Comparison of ENCODE assay signal across 21 cellular contexts in the genomic region with DNA sequence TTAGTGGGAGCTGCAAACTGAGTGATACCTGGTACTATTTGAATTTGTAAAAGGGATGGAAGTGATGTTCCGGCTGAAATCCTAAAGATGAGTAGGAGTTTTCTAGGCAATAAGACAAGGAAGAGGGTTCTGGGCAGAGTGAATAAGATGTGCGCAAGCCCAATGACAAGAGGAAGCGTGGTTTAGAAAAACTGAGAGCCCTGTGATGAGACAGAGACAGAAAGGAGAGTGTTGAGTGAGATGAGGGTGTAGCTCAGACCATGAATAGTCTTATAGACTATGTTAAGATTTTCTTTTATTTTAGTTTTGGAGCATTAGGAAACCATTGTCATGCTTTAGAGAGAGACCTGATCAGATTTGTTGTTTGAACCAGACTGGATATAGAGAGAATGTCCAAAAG. TPM values are rescaled to one million over a fixed set of nuclear protein-coding genes. Genes with fewer than 3 reads are reported as not detected.
DNase-seq lines count a peak whose midpoint lies in the region; ATAC-seq and TF ChIP-seq lines count a peak whose summit lies in the region.
"Had no signal": no experiment of that assay in that cellular context is flagged by ENCODE, and none has a peak within 500 bp of the region (broad histone marks: within the 10 kb centered on the region; RNA-seq: fewer than 3 reads in every experiment).

No MANE protein-coding gene starts in this region.

- peaks cover 46% of the 10 kb centered on the region for H3K36me3 Mint-ChIP-seq in activated CD8-positive, alpha-beta memory T cell treated with anti-CD3 and anti-CD28 coated beads, Interleukin-2, amount 10 ng/mL, durations not matched to agents 7 days and 5 days
- H3K36me3 Mint-ChIP-seq in CD8-positive, alpha-beta T cell, result no peaks in the 10 kb centered on the region
- H3K36me3 Mint-ChIP-seq in activated T-helper 1 cell treated with anti-CD3 and anti-CD28 coated beads, Interleukin-12 subunit alpha, Interleukin-12 subunit beta, Interleukin-2, Interleukin-4 antibody, amounts not matched to agents 30 ng/mL and 10 ng/mL and 1 ng/mL, durations not matched to agents 14 hours and 24 hours and 36 hours (ENCODE audit: low read depth), result peaks cover 38% of the 10 kb centered on the region
- H3K36me3 Mint-ChIP-seq in naive thymus-derived CD8-positive, alpha-beta T cell, result peaks cover 0 to 10% (median 10%) of the 10 kb centered on the region in 3 donors

- no peaks in the 10 kb centered on the region for H3K27me3 ChIP-seq in CD8-positive, alpha-beta T cell (ENCODE audit: insufficient read depth, low read length)
- H3K27me3 ChIP-seq: breast epithelium, stomach, thyroid gland had no signal

- POLR2A ChIA-PET in CD8-positive, alpha-beta T cell (lab: Charles Lee), result no interaction called here
- POLR2A ChIA-PET in naive thymus-derived CD8-positive, alpha-beta T cell (lab: Charles Lee), result no interaction called here
- POLR2A ChIA-PET in GM10248 (lab: Yijun Ruan, JAX), result no interaction called here

- no peaks in the 10 kb centered on the region for H3K9me3 Mint-ChIP-seq in activated CD8-positive, alpha-beta memory T cell treated with anti-CD3 and anti-CD28 coated beads, Interleukin-2, amount 10 ng/mL, durations not matched to agents 7 days and 5 days (ENCODE audit: low read depth)
- peaks cover 2% of the 10 kb centered on the region for H3K9me3 Mint-ChIP-seq in CD8-positive, alpha-beta T cell
- H3K9me3 Mint-ChIP-seq in activated T-helper 1 cell treated with anti-CD3 and anti-CD28 coated beads, Interleukin-12 subunit alpha, Interleukin-12 subunit beta, Interleukin-2, Interleukin-4 antibody, amounts not matched to agents 30 ng/mL and 10 ng/mL and 1 ng/mL, durations not matched to agents 14 hours and 24 hours and 36 hours, result peaks cover 15% of the 10 kb centered on the region
- peaks cover 0 to 6% (median 0%) of the 10 kb centered on the region in 9 donors for H3K9me3 Mint-ChIP-seq in naive thymus-derived CD8-positive, alpha-beta T cell
- H3K9me3 Mint-ChIP-seq: H9 had no signal

- TF ChIP-seq CTCF in CD8-positive, alpha-beta T cell (IDR thresholded peaks at IDR 0.05), result no peak
- no peak for TF ChIP-seq CTCF in GM10248 (IDR thresholded peaks at IDR 0.05; ENCODE audit: control extremely low read depth, extremely low read depth, low read depth, missing control alignments)

- no peaks in the 10 kb centered on the region for H3K9me3 ChIP-seq in CD8-positive, alpha-beta T cell (ENCODE audit: low read length)
- H3K9me3 ChIP-seq: breast epithelium, stomach, thyroid gland had no signal

- intact Hi-C loops in CD8-positive, alpha-beta T cell (cut with DNase I, micrococcal nuclease), result no loop called here
- intact Hi-C loops in activated T-helper 1 cell treated with anti-CD3 and anti-CD28 coated beads, Interleukin-12 subunit alpha, Interleukin-12 subunit beta, Interleukin-2, Interleukin-4 antibody, amounts not matched to agents 30 ng/mL and 10 ng/mL and 1 ng/mL, durations not matched to agents 14 hours and 24 hours and 36 hours (cut with micrococcal nuclease), result loop anchor here (1.0 to 5.0 kb wide), 9 partner anchors 17 to 522 kb away; a partner anchor contains a TSS

- H3K36me3 ChIP-seq in CD8-positive, alpha-beta T cell (ENCODE audit: insufficient read depth, low read length), result no peaks in the 10 kb centered on the region
- H3K36me3 ChIP-seq: breast epithelium, stomach, thyroid gland had no signal

- ATAC-seq in activated CD8-positive, alpha-beta memory T cell treated with anti-CD3 and anti-CD28 coated beads, Interleukin-2, amount 10 ng/mL, durations not matched to agents 7 days and 5 days, result peak; percentile 55
- ATAC-seq in CD8-positive, alpha-beta T cell, result no peak
- no peak for ATAC-seq in naive thymus-derived CD8-positive, alpha-beta T cell
- ATAC-seq in GM19397 (IDR thresholded peaks at IDR 0.05; ENCODE audit: unreplicated experiment), result no peak
- ATAC-seq: PC-3, SK-N-SH treated with all-trans-retinoic acid at 6 μM for 48 hours had no signal

- no peaks in the 10 kb centered on the region for H3K27me3 Mint-ChIP-seq in activated CD8-positive, alpha-beta memory T cell treated with anti-CD3 and anti-CD28 coated beads, Interleukin-2, amount 10 ng/mL, durations not matched to agents 7 days and 5 days
- no peaks in the 10 kb centered on the region for H3K27me3 Mint-ChIP-seq in CD8-positive, alpha-beta T cell (ENCODE audit: low read depth)
- no peaks in the 10 kb centered on the region for H3K27me3 Mint-ChIP-seq in activated T-helper 1 cell treated with anti-CD3 and anti-CD28 coated beads, Interleukin-12 subunit alpha, Interleukin-12 subunit beta, Interleukin-2, Interleukin-4 antibody, amounts not matched to agents 30 ng/mL and 10 ng/mL and 1 ng/mL, durations not matched to agents 14 hours and 24 hours and 36 hours (ENCODE audit: insufficient read depth)
- no peaks in the 10 kb centered on the region for H3K27me3 Mint-ChIP-seq in naive thymus-derived CD8-positive, alpha-beta T cell
- H3K27me3 Mint-ChIP-seq: IgD-negative memory B cell had no signal

- H3K4me1 Mint-ChIP-seq in activated CD8-positive, alpha-beta memory T cell treated with anti-CD3 and anti-CD28 coated beads, Interleukin-2, amount 10 ng/mL, durations not matched to agents 7 days and 5 days, result peaks cover 80% of the 10 kb centered on the region
- peaks cover 74% of the 10 kb centered on the region for H3K4me1 Mint-ChIP-seq in CD8-positive, alpha-beta T cell (ENCODE audit: low read depth)
- peaks cover 100% of the 10 kb centered on the region for H3K4me1 Mint-ChIP-seq in activated T-helper 1 cell treated with anti-CD3 and anti-CD28 coated beads, Interleukin-12 subunit alpha, Interleukin-12 subunit beta, Interleukin-2, Interleukin-4 antibody, amounts not matched to agents 30 ng/mL and 10 ng/mL and 1 ng/mL, durations not matched to agents 14 hours and 24 hours and 36 hours (ENCODE audit: low read depth)
- peaks cover 23 to 69% (median 64%) of the 10 kb centered on the region in 4 donors for H3K4me1 Mint-ChIP-seq in naive thymus-derived CD8-positive, alpha-beta T cell

- peak overlapping the region; percentile 4 for H3K4me3 Mint-ChIP-seq in activated CD8-positive, alpha-beta memory T cell treated with anti-CD3 and anti-CD28 coated beads, Interleukin-2, amount 10 ng/mL, durations not matched to agents 7 days and 5 days
- H3K4me3 Mint-ChIP-seq in CD8-positive, alpha-beta T cell, result no peak overlapping the region
- peak overlapping the region; percentile 63 for H3K4me3 Mint-ChIP-seq in activated T-helper 1 cell treated with anti-CD3 and anti-CD28 coated beads, Interleukin-12 subunit alpha, Interleukin-12 subunit beta, Interleukin-2, Interleukin-4 antibody, amounts not matched to agents 30 ng/mL and 10 ng/mL and 1 ng/mL, durations not matched to agents 14 hours and 24 hours and 36 hours
- H3K4me3 Mint-ChIP-seq in naive thymus-derived CD8-positive, alpha-beta T cell, result peak overlapping the region in 2 of 10 donors; percentile 4 to 26
- H3K4me3 Mint-ChIP-seq: H9, IgD-negative memory B cell had no signal

- no peak overlapping the region for H3K4me3 ChIP-seq in CD8-positive, alpha-beta T cell (ENCODE audit: low read depth, low read length)
- H3K4me3 ChIP-seq: breast epithelium, stomach, thyroid gland had no signal

- H3K27ac ChIP-seq in CD8-positive, alpha-beta T cell (ENCODE audit: low read depth, low read length), result no peak overlapping the region
- H3K27ac ChIP-seq: breast epithelium, epithelial cell of prostate, stomach, thyroid gland, VCaP had no signal

- CTCF ChIA-PET in activated CD8-positive, alpha-beta memory T cell treated with anti-CD3 and anti-CD28 coated beads, Interleukin-2, amount 10 ng/mL, durations not matched to agents 7 days and 5 days (lab: Charles Lee), result interaction anchor here (1.1 kb wide), 1 partner anchor 77 kb away, joined by 3 read pairs; no protein-coding TSS in a partner anchor
- CTCF ChIA-PET in CD8-positive, alpha-beta T cell (lab: Charles Lee), result no interaction called here
- CTCF ChIA-PET in GM10248 (lab: Yijun Ruan, JAX), result interaction anchor here (1.1 kb wide), 1 partner anchor 13 kb away, joined by 3 read pairs; no protein-coding TSS in a partner anchor

- peaks cover 3% of the 10 kb centered on the region for H3K4me1 ChIP-seq in CD8-positive, alpha-beta T cell (ENCODE audit: insufficient read depth, low read length)
- H3K4me1 ChIP-seq: breast epithelium, stomach, thyroid gland had no signal

- peak overlapping the region; percentile 85 for H3K27ac Mint-ChIP-seq in activated CD8-positive, alpha-beta memory T cell treated with anti-CD3 and anti-CD28 coated beads, Interleukin-2, amount 10 ng/mL, durations not matched to agents 7 days and 5 days
- H3K27ac Mint-ChIP-seq in CD8-positive, alpha-beta T cell, result peak overlapping the region; percentile 28
- H3K27ac Mint-ChIP-seq in activated T-helper 1 cell treated with anti-CD3 and anti-CD28 coated beads, Interleukin-12 subunit alpha, Interleukin-12 subunit beta, Interleukin-2, Interleukin-4 antibody, amounts not matched to agents 30 ng/mL and 10 ng/mL and 1 ng/mL, durations not matched to agents 14 hours and 24 hours and 36 hours, result peak overlapping the region; percentile 94
- H3K27ac Mint-ChIP-seq in naive thymus-derived CD8-positive, alpha-beta T cell, result peak overlapping the region in 9 of 10 donors; percentile 7 to 61 (median 45)
- H3K27ac Mint-ChIP-seq: H9 had no signal

- no peak for DNase-seq in activated CD8-positive, alpha-beta memory T cell treated with anti-CD3 and anti-CD28 coated beads, Interleukin-2, amount 10 ng/mL, durations not matched to agents 7 days and 5 days
- DNase-seq in activated CD8-positive, alpha-beta memory T cell treated with anti-CD3 and anti-CD28 coated beads, Interleukin-2, amount 50 U/mL, for 4 hours, result no peak
- DNase-seq in CD8-positive, alpha-beta T cell, result no peak
- DNase-seq in activated T-helper 1 cell treated with anti-CD3 and anti-CD28 coated beads, Interleukin-12 subunit alpha, Interleukin-12 subunit beta, Interleukin-2, Interleukin-4 antibody, amounts not matched to agents 30 ng/mL and 10 ng/mL and 1 ng/mL, durations not matched to agents 14 hours and 24 hours and 36 hours (ENCODE audit: low spot score), result no peak
- DNase-seq in naive thymus-derived CD8-positive, alpha-beta T cell, result no peak
- DNase-seq in OCI-M1 (lab: John Stamatoyannopoulos, UW), result no peak
- no peak for DNase-seq in GM10248 (ENCODE audit: extremely low spot score)
- DNase-seq: amygdala; H9; NCI-H2029; NCI-H524 treated with DMSO at 0.1 percent for 48 hours; PC-3; stimulated activated CD4-positive, alpha-beta T cell treated with anti-CD3 and anti-CD28 coated beads, Interleukin-15, amount 100 ng/mL, for 24 hours; stomach; thyroid gland had no signal

RNA-seq across cellular contexts. Expression of a gene that starts 50.2 kb away (rescaled TPM):
- 10 to 100 TPM; 20.3 to 29.7 TPM for total RNA-seq in activated CD8-positive, alpha-beta memory T cell treated with anti-CD3 and anti-CD28 coated beads, Interleukin-2, amount 10 ng/mL, durations not matched to agents 7 days and 5 days
- 10 to 100 TPM; 13.4 to 14.4 TPM for total RNA-seq in CD8-positive, alpha-beta T cell
- 40.1 and 41.7 TPM in 2 replicates for total RNA-seq in activated T-helper 1 cell treated with anti-CD3 and anti-CD28 coated beads, Interleukin-12 subunit alpha, Interleukin-12 subunit beta, Interleukin-2, Interleukin-4 antibody, amounts not matched to agents 30 ng/mL and 10 ng/mL and 1 ng/mL, durations not matched to agents 14 hours and 24 hours and 36 hours
- 10 to 100 TPM; 21.2 to 23.5 TPM for total RNA-seq in naive thymus-derived CD8-positive, alpha-beta T cell
- polyA plus RNA-seq in naive thymus-derived CD8-positive, alpha-beta T cell, result 10 to 100 TPM; 18.5 to 24.5 (median 23.3) TPM

Comparison
In these comparisons a context has a peak if more than half of its experiments do, and no peak if none do; other contexts are left out.
1. H3K27ac Mint-ChIP-seq: peak in every context shown above with its lines; median percentile 94 in activated T-helper 1 cell treated with anti-CD3 and anti-CD28 coated beads, Interleukin-12 subunit alpha, Interleukin-12 subunit beta, Interleukin-2, Interleukin-4 antibody, amounts not matched to agents 30 ng/mL and 10 ng/mL and 1 ng/mL, durations not matched to agents 14 hours and 24 hours and 36 hours; 85 in activated CD8-positive, alpha-beta memory T cell treated with anti-CD3 and anti-CD28 coated beads, Interleukin-2, amount 10 ng/mL, durations not matched to agents 7 days and 5 days; 45 in naive thymus-derived CD8-positive, alpha-beta T cell; 28 in CD8-positive, alpha-beta T cell.